Comparison of ENCODE assay signal across 19 cellular contexts in genomic region chr6:25769983-25770382, GRCh38. TPM values are rescaled to one million over a fixed set of nuclear protein-coding genes. Genes with fewer than 3 reads are reported as not detected.
DNase-seq lines count a peak whose midpoint lies in the region; ATAC-seq and TF ChIP-seq lines count a peak whose summit lies in the region.
"Had no signal": no experiment of that assay in that cellular context is flagged by ENCODE, and none has a peak within 500 bp of the region (broad histone marks: within the 10 kb centered on the region; RNA-seq: fewer than 3 reads in every experiment).

No MANE protein-coding gene starts in this region.

- TF ChIP-seq CTCF in fibroblast of the aortic adventitia (IDR thresholded peaks at IDR 0.05; ENCODE audit: insufficient read depth, low read length), result no peak
- no peak for TF ChIP-seq CTCF in mesothelial cell of epicardium (IDR thresholded peaks at IDR 0.05; ENCODE audit: unreplicated experiment)

- peak; percentile 3 for DNase-seq in GM04504 (ENCODE audit: low read depth)
- peak; percentile 51 for DNase-seq in NCI-H226
- DNase-seq in fibroblast of the aortic adventitia (ENCODE audit: low read depth), result peak; percentile 1
- DNase-seq in renal cortical epithelial cell (ENCODE audit: low read depth), result peak; percentile 82
- DNase-seq in mesothelial cell of epicardium (ENCODE audit: low spot score in 2 of 2, unreplicated experiment in 2 of 2), result no peak
- DNase-seq: activated CD4-positive, alpha-beta T cell treated with anti-CD3 and anti-CD28 coated beads, Interleukin-2, amount 50 U/mL, for 4 hours; activated naive CD8-positive, alpha-beta T cell treated with anti-CD3 and anti-CD28 coated beads, Interleukin-2, amount 10 ng/mL, durations not matched to agents 7 days and 5 days; C1 segment of cervical spinal cord; DMS79 treated with DMSO at 0.1 percent for 48 hours; esophagus squamous epithelium; heart right ventricle; NCI-H146; NCI-H524; OCI-M1; small intestine; tibial artery had no signal

- H3K27me3 Mint-ChIP-seq in mesothelial cell of epicardium (ENCODE audit: low read depth), result no peaks in the 10 kb centered on the region

- H3K4me1 Mint-ChIP-seq in mesothelial cell of epicardium, result peaks cover 6% of the 10 kb centered on the region
- H3K4me1 Mint-ChIP-seq: activated naive CD8-positive, alpha-beta T cell treated with anti-CD3 and anti-CD28 coated beads, Interleukin-2, amount 10 ng/mL, durations not matched to agents 7 days and 5 days; stimulated activated memory B cell treated with anti-CD40 and anti-IgM and Interleukin-4, amounts not matched to agents 10 μg/mL and 1 μg/mL and 100 μg/mL, for 72 hours had no signal

- H3K27ac Mint-ChIP-seq in mesothelial cell of epicardium, result no peak overlapping the region
- H3K27ac Mint-ChIP-seq: activated naive CD8-positive, alpha-beta T cell treated with anti-CD3 and anti-CD28 coated beads, Interleukin-2, amount 10 ng/mL, durations not matched to agents 7 days and 5 days; stimulated activated memory B cell treated with anti-CD40 and anti-IgM and Interleukin-4, amounts not matched to agents 10 μg/mL and 1 μg/mL and 100 μg/mL, for 72 hours had no signal

- no peak for ATAC-seq in HG02885 (IDR thresholded peaks at IDR 0.05; ENCODE audit: poor library complexity, unreplicated experiment)
- no peak for ATAC-seq in HG03432 (IDR thresholded peaks at IDR 0.05; ENCODE audit: unreplicated experiment)
- ATAC-seq: heart right ventricle; stimulated activated memory B cell treated with anti-CD40 and anti-IgM and Interleukin-4, amounts not matched to agents 10 μg/mL and 1 μg/mL and 100 μg/mL, for 72 hours had no signal

- no peaks in the 10 kb centered on the region for H3K36me3 Mint-ChIP-seq in mesothelial cell of epicardium
- H3K36me3 Mint-ChIP-seq: activated naive CD8-positive, alpha-beta T cell treated with anti-CD3 and anti-CD28 coated beads, Interleukin-2, amount 10 ng/mL, durations not matched to agents 7 days and 5 days; stimulated activated memory B cell treated with anti-CD40 and anti-IgM and Interleukin-4, amounts not matched to agents 10 μg/mL and 1 μg/mL and 100 μg/mL, for 72 hours had no signal

- no peaks in the 10 kb centered on the region for H3K9me3 Mint-ChIP-seq in mesothelial cell of epicardium
- H3K9me3 Mint-ChIP-seq: activated naive CD8-positive, alpha-beta T cell treated with anti-CD3 and anti-CD28 coated beads, Interleukin-2, amount 10 ng/mL, durations not matched to agents 7 days and 5 days; stimulated activated memory B cell treated with anti-CD40 and anti-IgM and Interleukin-4, amounts not matched to agents 10 μg/mL and 1 μg/mL and 100 μg/mL, for 72 hours had no signal

- no peak overlapping the region for H3K4me3 Mint-ChIP-seq in mesothelial cell of epicardium
- H3K4me3 Mint-ChIP-seq: activated naive CD8-positive, alpha-beta T cell treated with anti-CD3 and anti-CD28 coated beads, Interleukin-2, amount 10 ng/mL, durations not matched to agents 7 days and 5 days; stimulated activated memory B cell treated with anti-CD40 and anti-IgM and Interleukin-4, amounts not matched to agents 10 μg/mL and 1 μg/mL and 100 μg/mL, for 72 hours had no signal

- H3K4me3 ChIP-seq in fibroblast of the aortic adventitia (ENCODE audit: low read depth, low read length), result no peak overlapping the region
- H3K4me3 ChIP-seq: esophagus squamous epithelium, heart right ventricle, tibial artery had no signal

RNA-seq across cellular contexts. Expression of gene SLC17A4, which starts 15.4 kb away (rescaled TPM):
- total RNA-seq in fibroblast of the aortic adventitia (ENCODE audit: low replicate concordance) (not detected in 2 replicates), renal cortical epithelial cell (4.8 TPM in 1 of 2 replicates, not detected in the other), mesothelial cell of epicardium (0.09 to 0.16 TPM in 2 of 3 replicates, not detected in the other)
- total RNA-seq: activated naive CD8-positive, alpha-beta T cell treated with anti-CD3 and anti-CD28 coated beads, Interleukin-2, amount 10 ng/mL, durations not matched to agents 7 days and 5 days; esophagus squamous epithelium; heart right ventricle had no signal

Comparison
In these comparisons a context has a peak if more than half of its experiments do, and no peak if none do; other contexts are left out.
1. DNase-seq: peak in GM04504 (single experiment), NCI-H226 (single experiment), fibroblast of the aortic adventitia (single experiment) and renal cortical epithelial cell (single experiment); none in mesothelial cell of epicardium (0 of 2).